21 cellular contexts compared by ENCODE assay signal in the genomic region with DNA sequence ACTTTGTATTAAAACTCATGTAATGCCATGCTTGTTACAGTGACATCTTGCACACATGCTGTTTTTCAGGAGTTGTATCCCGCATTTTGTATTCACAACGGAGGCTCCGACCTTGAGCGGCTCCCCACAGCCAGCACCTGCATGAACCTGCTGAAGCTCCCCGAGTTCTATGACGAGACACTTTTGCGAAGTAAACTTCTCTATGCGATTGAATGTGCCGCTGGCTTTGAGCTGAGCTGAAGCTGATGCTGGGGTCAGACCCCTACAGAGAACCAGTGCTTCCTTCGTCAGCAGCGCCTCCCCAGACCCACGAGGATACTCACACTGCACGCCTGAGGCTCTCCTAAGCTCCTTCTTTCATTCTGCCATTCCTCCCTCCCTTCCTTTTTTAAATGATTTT.
"Had no signal": no experiment of that assay in that cellular context is flagged by ENCODE, and none has a peak within 500 bp of the region (broad histone marks: within the 10 kb centered on the region; RNA-seq: fewer than 3 reads in every experiment).

No MANE protein-coding gene starts in this region.

- H3K4me1 ChIP-seq: foreskin keratinocyte had no signal

- H3K9me3 ChIP-seq: psoas muscle, right lobe of liver, stomach, thoracic aorta, transverse colon had no signal

- H3K27ac ChIP-seq: foreskin keratinocyte, hepatocyte, parathyroid adenoma, psoas muscle, right lobe of liver, skin epidermis, stomach, thoracic aorta, transverse colon had no signal

- H3K27me3 ChIP-seq: foreskin keratinocyte, hepatocyte, right lobe of liver, stomach, transverse colon had no signal

- DNase-seq: erythroblast; foreskin keratinocyte; kidney; left cardiac atrium; left ventricle myocardium superior; mesenchymal stem cell; naive B cell; psoas muscle; retina; right lobe of liver; stimulated activated CD4-positive, alpha-beta T cell treated with anti-CD3 and anti-CD28 coated beads, Interleukin-2, amount 100 ng/mL, for 24 hours; stimulated activated CD4-positive, alpha-beta T cell treated with anti-CD3 and anti-CD28 coated beads, Interleukin-4, amount 100 ng/mL, for 4 hours; stimulated activated naive CD4-positive, alpha-beta T cell; stomach; substantia nigra; transverse colon had no signal

- H3K4me3 ChIP-seq: hepatocyte, lung, psoas muscle, right lobe of liver, skin epidermis, stomach, thoracic aorta, transverse colon had no signal

- ATAC-seq: foreskin keratinocyte, left cardiac atrium, left ventricle myocardium superior, psoas muscle, right lobe of liver had no signal
